ENCODE assay signal across 9 cellular contexts in genomic region chr1:182249201-182249676, GRCh38.
DNase-seq lines count a peak whose midpoint lies in the region; ATAC-seq and TF ChIP-seq lines count a peak whose summit lies in the region.
"Had no signal": no experiment of that assay in that cellular context is flagged by ENCODE, and none has a peak within 500 bp of the region (broad histone marks: within the 10 kb centered on the region; RNA-seq: fewer than 3 reads in every experiment).

No MANE protein-coding gene starts in this region.

- DNase-seq in GM10248 (ENCODE audit: extremely low spot score) (peak; percentile 47), left colon (peak; percentile 83 to 92), COR-L47 (lab: John Stamatoyannopoulos, UW) (no peak), posterior vena cava (ENCODE audit: low spot score) (no peak), NCI-H2196 (lab: John Stamatoyannopoulos, UW; ENCODE audit: unreplicated experiment) (no peak)
- no peak for DNase-seq in effector CD8-positive, alpha-beta T cell (lab: John Stamatoyannopoulos, UW)
- DNase-seq: sigmoid colon had no signal

- POLR2A ChIA-PET in GM10248 (lab: Yijun Ruan, JAX): interaction anchor here (0.7 kb wide), 1 partner anchor 623 kb away, joined by 3 read pairs; no protein-coding TSS in a partner anchor

- TF ChIP-seq CTCF in GM10248 (IDR thresholded peaks at IDR 0.05; ENCODE audit: control extremely low read depth, extremely low read depth, low read depth, missing control alignments): no peak

- intact Hi-C loops in left colon (cut with DNase I, micrococcal nuclease) (no loop called here), posterior vena cava (cut with DNase I) (no loop called here)

- CTCF ChIA-PET in GM10248 (lab: Yijun Ruan, JAX): interaction anchor here (2.4 kb wide), 1 partner anchor 106 kb away, joined by 8 read pairs; no protein-coding TSS in a partner anchor

- peak; percentile 83 for ATAC-seq in GM19455 (IDR thresholded peaks at IDR 0.05; ENCODE audit: unreplicated experiment)
- ATAC-seq in HG03571 (IDR thresholded peaks at IDR 0.05; ENCODE audit: unreplicated experiment): peak; percentile 74
- peak; percentile 100 for ATAC-seq in left colon

Comparison
In these comparisons a context has a peak if more than half of its experiments do, and no peak if none do; other contexts are left out.
1. DNase-seq: peak in GM10248 (single experiment) and left colon (2 of 2); none in COR-L47 (single experiment), effector CD8-positive, alpha-beta T cell (single experiment), posterior vena cava (single experiment) and NCI-H2196 (single experiment).
2. Peak in every context shown above with its lines, with median percentiles within 50 percentile points of each other: ATAC-seq.